36 cellular contexts compared by ENCODE assay signal in the genomic region with DNA sequence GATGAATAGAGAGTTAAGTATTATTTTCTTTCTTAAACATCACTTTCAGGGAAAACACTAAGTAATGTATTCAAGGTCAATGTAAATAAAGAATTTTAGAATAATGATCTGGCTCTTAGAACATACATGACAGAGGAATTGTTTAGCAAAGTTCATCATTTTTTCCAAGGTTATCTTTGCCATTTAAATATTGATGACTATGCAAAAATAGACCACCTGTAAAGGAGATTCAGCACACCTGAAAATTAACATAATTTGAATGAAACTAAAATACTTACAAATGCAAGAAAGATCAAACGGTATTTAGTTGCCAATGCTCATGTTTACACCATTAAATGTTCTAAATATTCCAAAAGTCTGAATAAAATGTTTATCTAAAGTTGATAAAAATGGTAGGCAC.
"Had no signal": no experiment of that assay in that cellular context is flagged by ENCODE, and none has a peak within 500 bp of the region (broad histone marks: within the 10 kb centered on the region; RNA-seq: fewer than 3 reads in every experiment).

No MANE protein-coding gene starts in this region.

- H3K36me3 Mint-ChIP-seq: activated CD4-positive, alpha-beta memory T cell treated with anti-CD3 and anti-CD28 coated beads for 36 hours; activated naive CD4-positive, alpha-beta T cell treated with anti-CD3 and anti-CD28 coated beads, Interleukin-2, amount 10 ng/mL, durations not matched to agents 7 days and 5 days; activated naive CD8-positive, alpha-beta T cell treated with anti-CD3 and anti-CD28 coated beads, Interleukin-2, amount 10 ng/mL, durations not matched to agents 7 days and 5 days; brain had no signal

- H3K27me3 Mint-ChIP-seq: activated CD4-positive, alpha-beta memory T cell treated with anti-CD3 and anti-CD28 coated beads for 36 hours; activated CD4-positive, alpha-beta T cell treated with anti-CD3 and anti-CD28 coated beads for 36 hours; activated CD4-positive, alpha-beta T cell treated with anti-CD3 and anti-CD28 coated beads, Interleukin-2, amount 10 ng/mL, durations not matched to agents 24 days and 14 days; activated CD8-positive, alpha-beta memory T cell treated with anti-CD3 and anti-CD28 coated beads, Interleukin-2, amount 10 ng/mL, durations not matched to agents 7 days and 5 days; activated naive CD4-positive, alpha-beta T cell treated with anti-CD3 and anti-CD28 coated beads, Interleukin-2, amount 10 ng/mL, durations not matched to agents 7 days and 5 days; activated naive CD8-positive, alpha-beta T cell treated with anti-CD3 and anti-CD28 coated beads, Interleukin-2, amount 10 ng/mL, durations not matched to agents 7 days and 5 days; brain; T-helper 17 cell had no signal

- H3K4me3 ChIP-seq: ascending aorta, breast epithelium, cardiac muscle cell, colonic mucosa had no signal

- DNase-seq: activated CD4-positive, alpha-beta memory T cell treated with anti-CD3 and anti-CD28 coated beads for 36 hours; activated CD4-positive, alpha-beta T cell treated with anti-CD3 and anti-CD28 coated beads for 36 hours; activated CD4-positive, alpha-beta T cell treated with anti-CD3 and anti-CD28 coated beads, Interleukin-2, amount 10 ng/mL, durations not matched to agents 24 days and 14 days; activated CD4-positive, CD25-positive, alpha-beta regulatory T cell; activated CD4-positive, CD25-positive, alpha-beta regulatory T cell treated with anti-CD3 and anti-CD28 coated beads, Interleukin-2, amount 50 U/mL, for 72 hours; activated CD8-positive, alpha-beta memory T cell treated with anti-CD3 and anti-CD28 coated beads, Interleukin-2, amount 10 ng/mL, durations not matched to agents 7 days and 5 days; activated CD8-positive, alpha-beta memory T cell treated with anti-CD3 and anti-CD28 coated beads, Interleukin-2, amount 50 U/mL, for 4 hours; activated CD8-positive, alpha-beta T cell treated with anti-CD3 and anti-CD28 coated beads, Interleukin-2, amount 10 ng/mL, durations not matched to agents 7 days and 5 days; activated effector memory CD4-positive, alpha-beta T cell treated with anti-CD3 and anti-CD28 coated beads, Interleukin-2, amount 50 U/mL, for 16 hours; activated naive CD4-positive, alpha-beta T cell; activated naive CD4-positive, alpha-beta T cell treated with anti-CD3 and anti-CD28 coated beads, Interleukin-2, amount 10 ng/mL, durations not matched to agents 7 days and 5 days; activated naive CD8-positive, alpha-beta T cell treated with anti-CD3 and anti-CD28 coated beads, Interleukin-2, amount 10 ng/mL, durations not matched to agents 7 days and 5 days; activated T-cell treated with anti-CD3 and anti-CD28 coated beads, Interleukin-2, amount 50 U/mL, for 1 hour; activated T-cell treated with anti-CD3 and anti-CD28 coated beads, Interleukin-2, amount 50 U/mL, for 48 hours; central memory CD4-positive, alpha-beta T cell; cerebellar nuclear complex; colonic mucosa; effector CD8-positive, alpha-beta T cell; foreskin fibroblast; head of caudate nucleus; T-helper 1 cell; T-helper 17 cell; T1000; WERI-Rb-1 had no signal

- H3K27me3 ChIP-seq: ascending aorta, breast epithelium, cardiac muscle cell, colonic mucosa had no signal

- H3K27ac ChIP-seq: ascending aorta, breast epithelium, cardiac muscle cell, colonic mucosa, epithelial cell of prostate, WERI-Rb-1 had no signal

- H3K4me3 Mint-ChIP-seq: activated CD4-positive, alpha-beta memory T cell treated with anti-CD3 and anti-CD28 coated beads for 36 hours; activated CD4-positive, alpha-beta T cell treated with anti-CD3 and anti-CD28 coated beads for 36 hours; activated CD4-positive, alpha-beta T cell treated with anti-CD3 and anti-CD28 coated beads, Interleukin-2, amount 10 ng/mL, durations not matched to agents 24 days and 14 days; activated CD8-positive, alpha-beta memory T cell treated with anti-CD3 and anti-CD28 coated beads, Interleukin-2, amount 10 ng/mL, durations not matched to agents 7 days and 5 days; activated CD8-positive, alpha-beta T cell treated with anti-CD3 and anti-CD28 coated beads, Interleukin-2, amount 10 ng/mL, durations not matched to agents 7 days and 5 days; activated naive CD4-positive, alpha-beta T cell treated with anti-CD3 and anti-CD28 coated beads, Interleukin-2, amount 10 ng/mL, durations not matched to agents 7 days and 5 days; activated naive CD8-positive, alpha-beta T cell treated with anti-CD3 and anti-CD28 coated beads, Interleukin-2, amount 10 ng/mL, durations not matched to agents 7 days and 5 days; activated T-helper 1 cell treated with anti-CD3 and anti-CD28 coated beads, Interleukin-12 subunit alpha, Interleukin-12 subunit beta, Interleukin-2, Interleukin-4 antibody, amounts not matched to agents 30 ng/mL and 10 ng/mL and 1 ng/mL, durations not matched to agents 14 hours and 24 hours and 36 hours; brain; T-helper 17 cell; T-helper 2 cell treated with Interferon-gamma antibody and Interleukin-4, amounts not matched to agents 5 μg/mL and 100 μg/mL, for 36 hours had no signal

- H3K36me3 ChIP-seq: ascending aorta, breast epithelium, cardiac muscle cell, colonic mucosa, WERI-Rb-1 had no signal

- H3K4me1 ChIP-seq: ascending aorta, breast epithelium, colonic mucosa had no signal

- ATAC-seq: activated CD4-positive, alpha-beta T cell treated with anti-CD3 and anti-CD28 coated beads for 36 hours; activated CD8-positive, alpha-beta memory T cell treated with anti-CD3 and anti-CD28 coated beads, Interleukin-2, amount 10 ng/mL, durations not matched to agents 7 days and 5 days; activated CD8-positive, alpha-beta T cell treated with anti-CD3 and anti-CD28 coated beads, Interleukin-2, amount 10 ng/mL, durations not matched to agents 7 days and 5 days; activated naive CD4-positive, alpha-beta T cell treated with anti-CD3 and anti-CD28 coated beads, Interleukin-2, amount 50 U/mL, for 72 hours; T-helper 17 cell had no signal

- H3K27ac Mint-ChIP-seq: activated CD4-positive, alpha-beta memory T cell treated with anti-CD3 and anti-CD28 coated beads for 36 hours; activated CD4-positive, alpha-beta T cell treated with anti-CD3 and anti-CD28 coated beads for 36 hours; activated CD4-positive, alpha-beta T cell treated with anti-CD3 and anti-CD28 coated beads, Interleukin-2, amount 10 ng/mL, durations not matched to agents 24 days and 14 days; activated CD8-positive, alpha-beta memory T cell treated with anti-CD3 and anti-CD28 coated beads, Interleukin-2, amount 10 ng/mL, durations not matched to agents 7 days and 5 days; activated CD8-positive, alpha-beta T cell treated with anti-CD3 and anti-CD28 coated beads, Interleukin-2, amount 10 ng/mL, durations not matched to agents 7 days and 5 days; activated naive CD4-positive, alpha-beta T cell treated with anti-CD3 and anti-CD28 coated beads, Interleukin-2, amount 10 ng/mL, durations not matched to agents 7 days and 5 days; activated naive CD4-positive, alpha-beta T cell treated with anti-CD3 and anti-CD28 coated beads, Interleukin-2, amount 50 U/mL, for 72 hours; activated naive CD8-positive, alpha-beta T cell treated with anti-CD3 and anti-CD28 coated beads, Interleukin-2, amount 10 ng/mL, durations not matched to agents 7 days and 5 days; activated T-helper 1 cell treated with anti-CD3 and anti-CD28 coated beads, Interleukin-12 subunit alpha, Interleukin-12 subunit beta, Interleukin-2, Interleukin-4 antibody, amounts not matched to agents 30 ng/mL and 10 ng/mL and 1 ng/mL, durations not matched to agents 14 hours and 24 hours and 36 hours; activated T-helper 2 cell treated with anti-CD3 and anti-CD28 coated beads, Interferon-gamma antibody, Interleukin-2, Interleukin-4, amounts not matched to agents 10 μg/mL and 5 μg/mL and 100 μg/mL, durations not matched to agents 14 hours and 24 hours and 36 hours; brain; T-helper 17 cell; T-helper 2 cell treated with Interferon-gamma antibody and Interleukin-4, amounts not matched to agents 5 μg/mL and 100 μg/mL, for 36 hours had no signal

- H3K9me3 ChIP-seq: colonic mucosa had no signal

- H3K4me1 Mint-ChIP-seq: activated CD4-positive, alpha-beta T cell treated with anti-CD3 and anti-CD28 coated beads for 36 hours; activated CD4-positive, alpha-beta T cell treated with anti-CD3 and anti-CD28 coated beads, Interleukin-2, amount 10 ng/mL, durations not matched to agents 24 days and 14 days; activated CD8-positive, alpha-beta memory T cell treated with anti-CD3 and anti-CD28 coated beads, Interleukin-2, amount 10 ng/mL, durations not matched to agents 7 days and 5 days; activated naive CD4-positive, alpha-beta T cell treated with anti-CD3 and anti-CD28 coated beads, Interleukin-2, amount 10 ng/mL, durations not matched to agents 7 days and 5 days; activated naive CD8-positive, alpha-beta T cell treated with anti-CD3 and anti-CD28 coated beads, Interleukin-2, amount 10 ng/mL, durations not matched to agents 7 days and 5 days; brain; T-helper 17 cell had no signal

- FAIRE-seq: endometrium, endothelial cell of umbilical vein, frontal cortex had no signal
